Comparison of ENCODE assay signal across 10 cellular contexts in genomic region chr20:48718914-48719578, GRCh38.
DNase-seq lines count a peak whose midpoint lies in the region; ATAC-seq and FAIRE-seq lines count a peak whose summit lies in the region.
"Had no signal": no experiment of that assay in that cellular context is flagged by ENCODE, and none has a peak within 500 bp of the region (broad histone marks: within the 10 kb centered on the region; RNA-seq: fewer than 3 reads in every experiment).

No MANE protein-coding gene starts in this region.

- DNase-seq in GM19239 (ENCODE audit: insufficient read length, low spot score) = no peak
- peak; percentile 70 for DNase-seq in activated CD4-positive, alpha-beta memory T cell treated with anti-CD3 and anti-CD28 coated beads for 36 hours
- DNase-seq in stimulated activated effector memory CD8-positive, alpha-beta T cell treated with anti-CD3 and anti-CD28 coated beads, Interleukin-12 subunit alpha, Interleukin-12 subunit beta, amount 100 ng/mL, for 72 hours (ENCODE audit: low spot score in 2 of 2) = peak in 1 of 2 donors; percentile 78
- no peak for DNase-seq in hypothalamus (lab: John Stamatoyannopoulos, UW)
- DNase-seq in NCI-H748 (lab: John Stamatoyannopoulos, UW; ENCODE audit: unreplicated experiment) = no peak
- DNase-seq in iPS-NIHi7 (ENCODE audit: extremely low spot score) = no peak
- DNase-seq: heart right ventricle, NCI-H187 treated with DMSO at 0.1 percent for 48 hours, RPMI8226 had no signal

- intact Hi-C loops in activated CD4-positive, alpha-beta memory T cell treated with anti-CD3 and anti-CD28 coated beads for 36 hours (cut with micrococcal nuclease) = loop anchor here (1.0 to 5.0 kb wide), 4 partner anchors 20 to 188 kb away; no protein-coding TSS in a partner anchor

- no peaks in the 10 kb centered on the region for H3K27me3 Mint-ChIP-seq in activated CD4-positive, alpha-beta memory T cell treated with anti-CD3 and anti-CD28 coated beads for 36 hours

- H3K9me3 Mint-ChIP-seq in activated CD4-positive, alpha-beta memory T cell treated with anti-CD3 and anti-CD28 coated beads for 36 hours = no peaks in the 10 kb centered on the region
- H3K9me3 Mint-ChIP-seq in stimulated activated effector memory CD8-positive, alpha-beta T cell treated with anti-CD3 and anti-CD28 coated beads, Interleukin-12 subunit alpha, Interleukin-12 subunit beta, amount 100 ng/mL, for 72 hours = no peaks in the 10 kb centered on the region

- ATAC-seq in stimulated activated effector memory CD8-positive, alpha-beta T cell treated with anti-CD3 and anti-CD28 coated beads, Interleukin-12 subunit alpha, Interleukin-12 subunit beta, amount 100 ng/mL, for 72 hours = peak; percentile 69
- ATAC-seq: heart right ventricle had no signal

- CTCF ChIA-PET in activated CD4-positive, alpha-beta memory T cell treated with anti-CD3 and anti-CD28 coated beads for 36 hours (lab: Charles Lee) = interaction anchor here (0.6 kb wide), 1 partner anchor 222 kb away, joined by 3 read pairs; no protein-coding TSS in a partner anchor

- peaks cover 38% of the 10 kb centered on the region for H3K36me3 Mint-ChIP-seq in activated CD4-positive, alpha-beta memory T cell treated with anti-CD3 and anti-CD28 coated beads for 36 hours
- peaks cover 81% of the 10 kb centered on the region for H3K36me3 Mint-ChIP-seq in stimulated activated effector memory CD8-positive, alpha-beta T cell treated with anti-CD3 and anti-CD28 coated beads, Interleukin-12 subunit alpha, Interleukin-12 subunit beta, amount 100 ng/mL, for 72 hours

- POLR2A ChIA-PET in activated CD4-positive, alpha-beta memory T cell treated with anti-CD3 and anti-CD28 coated beads for 36 hours (lab: Charles Lee) = no interaction called here

- H3K4me3 Mint-ChIP-seq in activated CD4-positive, alpha-beta memory T cell treated with anti-CD3 and anti-CD28 coated beads for 36 hours = peak overlapping the region; percentile 54
- peak overlapping the region; percentile 92 for H3K4me3 Mint-ChIP-seq in stimulated activated effector memory CD8-positive, alpha-beta T cell treated with anti-CD3 and anti-CD28 coated beads, Interleukin-12 subunit alpha, Interleukin-12 subunit beta, amount 100 ng/mL, for 72 hours

- H3K27ac ChIP-seq in cingulate gyrus (ENCODE audit: low read depth, low read length) = peak overlapping the region; percentile 99

- peaks cover 88% of the 10 kb centered on the region for H3K4me1 Mint-ChIP-seq in activated CD4-positive, alpha-beta memory T cell treated with anti-CD3 and anti-CD28 coated beads for 36 hours (ENCODE audit: low read depth)
- H3K4me1 Mint-ChIP-seq in stimulated activated effector memory CD8-positive, alpha-beta T cell treated with anti-CD3 and anti-CD28 coated beads, Interleukin-12 subunit alpha, Interleukin-12 subunit beta, amount 100 ng/mL, for 72 hours = peaks cover 99% of the 10 kb centered on the region

- H3K27ac Mint-ChIP-seq in activated CD4-positive, alpha-beta memory T cell treated with anti-CD3 and anti-CD28 coated beads for 36 hours = peak overlapping the region; percentile 79
- H3K27ac Mint-ChIP-seq in stimulated activated effector memory CD8-positive, alpha-beta T cell treated with anti-CD3 and anti-CD28 coated beads, Interleukin-12 subunit alpha, Interleukin-12 subunit beta, amount 100 ng/mL, for 72 hours = peak overlapping the region; percentile 87

- peak; percentile 51 for FAIRE-seq in GM19239 (lab: Jason Lieb, UNC)
